In the genomic region with DNA sequence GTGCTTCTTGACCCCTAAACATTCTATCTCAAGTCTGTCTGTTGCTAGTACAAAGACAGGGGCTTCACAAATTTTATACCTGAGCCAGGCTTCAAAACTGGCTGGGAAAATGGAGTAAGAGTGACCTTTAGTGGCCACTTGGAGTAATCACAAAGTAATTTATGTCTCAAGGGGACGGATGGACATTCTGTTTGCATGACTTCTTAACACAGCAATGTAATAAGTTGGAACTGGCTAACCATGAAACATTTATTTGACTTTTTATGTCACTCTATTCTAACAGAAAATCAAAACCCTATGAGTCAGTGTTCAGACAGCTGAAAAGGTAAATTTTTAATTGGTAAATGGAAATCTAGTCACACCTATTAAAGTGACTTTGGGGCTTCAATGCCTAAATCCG, we compare ENCODE assay signal across 7 cellular contexts.
A peak's percentile ranks its signal among the peaks of the same experiment; 100 is the strongest.
DNase-seq lines count a peak whose midpoint lies in the region; ATAC-seq and TF ChIP-seq lines count a peak whose summit lies in the region.

No MANE protein-coding gene starts in this region.

- H3K27ac ChIP-seq in endodermal cell (ENCODE audit: low read depth, low read length), result no peak overlapping the region

- no peak overlapping the region for H3K27ac Mint-ChIP-seq in endodermal cell

- no peaks in the 10 kb centered on the region for H3K36me3 ChIP-seq in endodermal cell (ENCODE audit: control insufficient read depth, insufficient read depth, low read length)

- H3K36me3 Mint-ChIP-seq in endodermal cell (ENCODE audit: low read depth), result no peaks in the 10 kb centered on the region

- H3K27me3 Mint-ChIP-seq in endodermal cell (ENCODE audit: insufficient read depth), result no peaks in the 10 kb centered on the region

- 54% methylated on average over 2 of the region's 2 CpGs; no CpG with 5 or more reads in 1 of the 2 experiments for WGBS in endodermal cell (ENCODE audit: insufficient coverage in 1 of 2, insufficient read length in 1 of 2), 2 experiments

- peaks cover 4% of the 10 kb centered on the region for H3K4me1 Mint-ChIP-seq in endodermal cell

- H3K9me3 Mint-ChIP-seq in endodermal cell, result no peaks in the 10 kb centered on the region

- H3K9me3 ChIP-seq in endodermal cell (ENCODE audit: control insufficient read depth, low read length), result peaks cover 1% of the 10 kb centered on the region

- no peak overlapping the region for H3K9ac ChIP-seq in endodermal cell (ENCODE audit: extremely low read depth, low read length, poor library complexity, severe bottlenecking)

- TF ChIP-seq CTCF in GM13976 (IDR thresholded peaks at IDR 0.05; ENCODE audit: borderline replicate concordance, control extremely low read depth, extremely low read depth, insufficient read depth, missing control alignments) (peak; percentile 18), endodermal cell (conservative IDR thresholded peaks at IDR 0.05) (peak; percentile 85)

- no peak overlapping the region for H3K4me3 Mint-ChIP-seq in endodermal cell

- in situ Hi-C loops in GM13976 (cut with MboI; ENCODE audit: low sequenced_read_pairs, unreplicated experiment), result no loop called here

- DNase-seq in GM13976 (ENCODE audit: low spot score), result peak; percentile 8
- peak; percentile 12 for DNase-seq in NOMO-1 treated with DMSO at 0.1 percent for 48 hours (lab: John Stamatoyannopoulos, UW; ENCODE audit: unreplicated experiment)
- peak; percentile 61 for DNase-seq in endodermal cell
- peak; percentile 25 for DNase-seq in midbrain (lab: John Stamatoyannopoulos, UW)

- H3K4me1 ChIP-seq in endodermal cell (ENCODE audit: control insufficient read depth, insufficient read depth, low read length), result peaks cover 2% of the 10 kb centered on the region

- no peak overlapping the region for H3K4me3 ChIP-seq in endodermal cell (ENCODE audit: low read length)

- peak; percentile 65 for ATAC-seq in HG03342 (IDR thresholded peaks at IDR 0.05; ENCODE audit: unreplicated experiment)
- no peak for ATAC-seq in HG03520 (IDR thresholded peaks at IDR 0.05; ENCODE audit: unreplicated experiment)
- no peak for ATAC-seq in GM19328 (IDR thresholded peaks at IDR 0.05; ENCODE audit: unreplicated experiment)

- H3K27me3 ChIP-seq in endodermal cell (ENCODE audit: control insufficient read depth, insufficient read depth, low read length, poor library complexity, severe bottlenecking), result no peaks in the 10 kb centered on the region

Comparison
In these comparisons a context has a peak if more than half of its experiments do, and no peak if none do; other contexts are left out.
1. DNase-seq: peak in every context shown above with its lines; median percentile 61 in endodermal cell; 25 in midbrain; 12 in NOMO-1 treated with DMSO at 0.1 percent for 48 hours; 8 in GM13976.